ENCODE assay signal across 8 cellular contexts in genomic region chr6:169701953-169702639, GRCh38. TPM values are rescaled to one million over a fixed set of nuclear protein-coding genes. Genes with fewer than 3 reads are reported as not detected.
DNase-seq lines count a peak whose midpoint lies in the region; ATAC-seq lines count a peak whose summit lies in the region.

C6orf120 (plus strand) TSS chr6:169702126; CDS start chr6:169702460, 334 bp downstream.
WDR27 (minus strand) TSS chr6:169702029; CDS start chr6:169689005, 13,024 bp downstream.

- no peaks in the 10 kb centered on the region for H3K9me3 ChIP-seq in endocrine pancreas (ENCODE audit: control insufficient read depth, low read length)

- ATAC-seq in GM21360 (IDR thresholded peaks at IDR 0.05; ENCODE audit: unreplicated experiment), result peak; percentile 95

- H3K79me1 ChIP-seq in mesendoderm (ENCODE audit: low read length), result peaks cover 26% of the 10 kb centered on the region

- no peak within 1 kb of the TSS for H4K5ac ChIP-seq in mesendoderm (ENCODE audit: low read length)

- no peaks in the 10 kb centered on the region for H3K36me3 ChIP-seq in endocrine pancreas (ENCODE audit: control insufficient read depth, insufficient read depth, low read length)
- H3K36me3 ChIP-seq in mesendoderm (ENCODE audit: control insufficient read depth, insufficient read depth, low read length), result peaks cover 1% of the 10 kb centered on the region

- DNase-seq in COLO829 (ENCODE audit: low spot score) (peak; percentile 90), HT1080 (ENCODE audit: low read depth) (peak; percentile 94), NOMO-1 treated with DMSO at 0.1 percent for 48 hours (lab: John Stamatoyannopoulos, UW; ENCODE audit: unreplicated experiment) (peak; percentile 89), mesendoderm (peak; percentile 98)
- DNase-seq in activated CD8-positive, alpha-beta memory T cell treated with anti-CD3 and anti-CD28 coated beads for 48 hours (ENCODE audit: low read depth in 2 of 3, low spot score in 2 of 3), result peak; percentile 94 to 97 (median 96)
- DNase-seq in stimulated activated CD8-positive, alpha-beta memory T cell treated with anti-CD3 and anti-CD28 coated beads, Interleukin-15, amount 100 ng/mL, for 1 hour (ENCODE audit: low read depth), result peak; percentile 95

- H3K4ac ChIP-seq in mesendoderm (ENCODE audit: low read depth, low read length), result peak within 1 kb of the TSS; percentile 7

- H3K79me2 ChIP-seq in mesendoderm (ENCODE audit: control insufficient read depth, insufficient read depth, low read length), result peaks cover 37% of the 10 kb centered on the region

- H2AK5ac ChIP-seq in mesendoderm (ENCODE audit: low read length), result peak within 1 kb of the TSS; percentile 34

- no CpG with 5 or more reads among the region's 73 CpGs for WGBS in mesendoderm (ENCODE audit: extremely low coverage, insufficient coverage, low lambda C conversion rate)

- H2BK120ac ChIP-seq in mesendoderm (ENCODE audit: low read depth, low read length), result no peak within 1 kb of the TSS

- H3K4me3 ChIP-seq in endocrine pancreas (ENCODE audit: control insufficient read depth, insufficient read depth, low read length) (peak within 1 kb of the TSS; percentile 72), mesendoderm (ENCODE audit: low read length) (peak within 1 kb of the TSS; percentile 83)

- H3K4me2 ChIP-seq in mesendoderm (ENCODE audit: low read length), result peak within 1 kb of the TSS; percentile 91

- H2BK5ac ChIP-seq in mesendoderm (ENCODE audit: low read length), result peak within 1 kb of the TSS; percentile 69

- peak within 1 kb of the TSS; percentile 7 for H4K8ac ChIP-seq in mesendoderm (ENCODE audit: low read depth, low read length)

- peak within 1 kb of the TSS; percentile 42 for H3K18ac ChIP-seq in mesendoderm (ENCODE audit: low read length)

- peaks cover 10% of the 10 kb centered on the region for H3K4me1 ChIP-seq in endocrine pancreas (ENCODE audit: control insufficient read depth, insufficient read depth, low read length)
- peaks cover 3% of the 10 kb centered on the region for H3K4me1 ChIP-seq in mesendoderm (ENCODE audit: control insufficient read depth, low read depth, low read length)

- H3K27me3 ChIP-seq in endocrine pancreas (ENCODE audit: control insufficient read depth, insufficient read depth, low read length) (no peaks in the 10 kb centered on the region), mesendoderm (ENCODE audit: insufficient read depth, low read length, poor library complexity) (no peaks in the 10 kb centered on the region)

- H3K23ac ChIP-seq in mesendoderm (ENCODE audit: low read length), result peak within 1 kb of the TSS; percentile 96

- H3K27ac ChIP-seq in mesendoderm (ENCODE audit: low read depth, low read length), result peak within 1 kb of the TSS; percentile 88

- H3K56ac ChIP-seq in mesendoderm (ENCODE audit: low read length), result peak within 1 kb of the TSS; percentile 98

- no peak within 1 kb of the TSS for H2BK15ac ChIP-seq in mesendoderm (replicated peaks; ENCODE audit: low read depth)

- peak within 1 kb of the TSS; percentile 92 for H3K9ac ChIP-seq in endocrine pancreas (ENCODE audit: control insufficient read depth, insufficient read depth, low read length)
- peak within 1 kb of the TSS; percentile 95 for H3K9ac ChIP-seq in mesendoderm (ENCODE audit: low read length)

RNA-seq across cellular contexts. Expression of gene C6orf120, which starts in this region (rescaled TPM):
- 55.1 and 64.4 TPM in 2 replicates for total RNA-seq in HT1080 (2014; rRNA removed; shearing (Covaris generic))
- polyA plus RNA-seq in HT1080 (2015; cell fraction: cytosol; rRNA removed), result 75.4 and 87.7 TPM in 2 replicates
- 41.3 and 44.4 TPM in 2 replicates for polyA plus RNA-seq in HT1080 (2015; cell fraction: nucleus; rRNA removed)
- 21.9 TPM for polyA plus RNA-seq in mesendoderm (2013, experiment 1 of 2)
- 22.2 TPM for polyA plus RNA-seq in mesendoderm (2013, experiment 2 of 2)

RNA-seq across cellular contexts. Expression of gene WDR27, which starts in this region (rescaled TPM):
- total RNA-seq in HT1080 (2014; rRNA removed; shearing (Covaris generic)), result 14.9 and 18.7 TPM in 2 replicates
- 14.2 and 14.3 TPM in 2 replicates for polyA plus RNA-seq in HT1080 (2015; cell fraction: cytosol; rRNA removed)
- polyA plus RNA-seq in HT1080 (2015; cell fraction: nucleus; rRNA removed), result 258 and 283 TPM in 2 replicates
- 13.4 TPM for polyA plus RNA-seq in mesendoderm (2013, experiment 1 of 2)
- polyA plus RNA-seq in mesendoderm (2013, experiment 2 of 2), result 12.7 TPM

Comparison
In these comparisons a context has a peak if more than half of its experiments do, and no peak if none do; other contexts are left out.
1. Peak in every context shown above with its lines: DNase-seq, ATAC-seq, H3K4me3 ChIP-seq and H3K27ac ChIP-seq.